1 cellular context compared by ENCODE assay signal in genomic region chr15:63764124-63764827, GRCh38.
TF ChIP-seq lines count a peak whose summit lies in the region.

No MANE protein-coding gene starts in this region.

TF ChIP-seq in GM23338, 12 proteins besides CTCF, POLR2A, EP300 and RAD21 (continued from another document):
- TF ChIP-seq, protein P1, sequence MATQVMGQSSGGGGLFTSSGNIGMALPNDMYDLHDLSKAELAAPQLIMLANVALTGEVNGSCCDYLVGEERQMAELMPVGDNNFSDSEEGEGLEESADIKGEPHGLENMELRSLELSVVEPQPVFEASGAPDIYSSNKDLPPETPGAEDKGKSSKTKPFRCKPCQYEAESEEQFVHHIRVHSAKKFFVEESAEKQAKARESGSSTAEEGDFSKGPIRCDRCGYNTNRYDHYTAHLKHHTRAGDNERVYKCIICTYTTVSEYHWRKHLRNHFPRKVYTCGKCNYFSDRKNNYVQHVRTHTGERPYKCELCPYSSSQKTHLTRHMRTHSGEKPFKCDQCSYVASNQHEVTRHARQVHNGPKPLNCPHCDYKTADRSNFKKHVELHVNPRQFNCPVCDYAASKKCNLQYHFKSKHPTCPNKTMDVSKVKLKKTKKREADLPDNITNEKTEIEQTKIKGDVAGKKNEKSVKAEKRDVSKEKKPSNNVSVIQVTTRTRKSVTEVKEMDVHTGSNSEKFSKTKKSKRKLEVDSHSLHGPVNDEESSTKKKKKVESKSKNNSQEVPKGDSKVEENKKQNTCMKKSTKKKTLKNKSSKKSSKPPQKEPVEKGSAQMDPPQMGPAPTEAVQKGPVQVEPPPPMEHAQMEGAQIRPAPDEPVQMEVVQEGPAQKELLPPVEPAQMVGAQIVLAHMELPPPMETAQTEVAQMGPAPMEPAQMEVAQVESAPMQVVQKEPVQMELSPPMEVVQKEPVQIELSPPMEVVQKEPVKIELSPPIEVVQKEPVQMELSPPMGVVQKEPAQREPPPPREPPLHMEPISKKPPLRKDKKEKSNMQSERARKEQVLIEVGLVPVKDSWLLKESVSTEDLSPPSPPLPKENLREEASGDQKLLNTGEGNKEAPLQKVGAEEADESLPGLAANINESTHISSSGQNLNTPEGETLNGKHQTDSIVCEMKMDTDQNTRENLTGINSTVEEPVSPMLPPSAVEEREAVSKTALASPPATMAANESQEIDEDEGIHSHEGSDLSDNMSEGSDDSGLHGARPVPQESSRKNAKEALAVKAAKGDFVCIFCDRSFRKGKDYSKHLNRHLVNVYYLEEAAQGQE (IDR thresholded peaks at IDR 0.05; ENCODE audit: unreplicated experiment), result no peak
- TF ChIP-seq STAT1 (IDR thresholded peaks at IDR 0.05; ENCODE audit: unreplicated experiment), result no peak
- TF ChIP-seq JUNB (IDR thresholded peaks at IDR 0.05; ENCODE audit: unreplicated experiment), result no peak
- TF ChIP-seq POLR2AphosphoS5 (IDR thresholded peaks at IDR 0.05; ENCODE audit: low read depth), result no peak
